ENCODE assay signal across 8 cellular contexts in genomic region chr1:156490401-156491032, GRCh38. TPM values are rescaled to one million over a fixed set of nuclear protein-coding genes. Genes with fewer than 3 reads are reported as not detected.
A peak's percentile ranks its signal among the peaks of the same experiment; 100 is the strongest.
DNase-seq lines count a peak whose midpoint lies in the region; ATAC-seq and TF ChIP-seq lines count a peak whose summit lies in the region.

No MANE protein-coding gene starts in this region.

- peak overlapping the region; percentile 94 for H3K27ac Mint-ChIP-seq in activated naive CD4-positive, alpha-beta T cell treated with anti-CD3 and anti-CD28 coated beads, Interleukin-2, amount 50 U/mL, for 24 hours

- no peaks in the 10 kb centered on the region for H3K27me3 Mint-ChIP-seq in activated naive CD4-positive, alpha-beta T cell treated with anti-CD3 and anti-CD28 coated beads, Interleukin-2, amount 50 U/mL, for 24 hours

- TF ChIP-seq POLR2A in upper lobe of left lung (IDR thresholded peaks at IDR 0.05) = no peak

- peaks cover 59 to 87% of the 10 kb centered on the region in 2 donors for H3K4me1 ChIP-seq in ascending aorta
- peaks cover 72 to 99% of the 10 kb centered on the region in 2 donors for H3K4me1 ChIP-seq in left lung
- H3K4me1 ChIP-seq in upper lobe of left lung = peaks cover 84 to 97% (median 87%) of the 10 kb centered on the region in 4 donors

- TF ChIP-seq CTCF in ascending aorta (IDR thresholded peaks at IDR 0.05) (peak; percentile 23 to 69 (median 41)), left lung (IDR thresholded peaks at IDR 0.05) (no peak), upper lobe of left lung (IDR thresholded peaks at IDR 0.05) (peak in 4 of 6 experiments; percentile 13 to 45 (median 34)), GM13977 (IDR thresholded peaks at IDR 0.05; ENCODE audit: extremely low read depth, insufficient read depth, missing control alignments) (no peak)

- H3K4me3 ChIP-seq in ascending aorta (peak overlapping the region; percentile 53 to 65), left lung (peak overlapping the region in 1 of 2 donors; percentile 17), upper lobe of left lung (peak overlapping the region in 3 of 4 donors; percentile 4 to 24 (median 9))

- peak overlapping the region; percentile 83 to 99 for H3K27ac ChIP-seq in ascending aorta
- H3K27ac ChIP-seq in left lung = peak overlapping the region; percentile 68 to 72
- H3K27ac ChIP-seq in upper lobe of left lung = peak overlapping the region; percentile 59 to 88 (median 80)

- H3K36me3 Mint-ChIP-seq in activated naive CD4-positive, alpha-beta T cell treated with anti-CD3 and anti-CD28 coated beads, Interleukin-2, amount 50 U/mL, for 24 hours = peaks cover 7% of the 10 kb centered on the region

- H3K27me3 ChIP-seq in ascending aorta (no peaks in the 10 kb centered on the region), left lung (no peaks in the 10 kb centered on the region), upper lobe of left lung (no peaks in the 10 kb centered on the region)

- in situ Hi-C loops in GM13977 (cut with MboI; ENCODE audit: low pct_unique_long_range_greater_than_20kb, low sequenced_read_pairs, unreplicated experiment) = no loop called here

- no peak for DNase-seq in activated naive CD4-positive, alpha-beta T cell treated with anti-CD3 and anti-CD28 coated beads, Interleukin-2, amount 50 U/mL, for 16 hours
- DNase-seq in ascending aorta (ENCODE audit: low spot score in 2 of 2) (peak in 1 of 2 donors; percentile 82), left lung (no peak), upper lobe of left lung (no peak), GM13977 (ENCODE audit: low spot score) (no peak), NCI-H345 (lab: John Stamatoyannopoulos, UW) (no peak)

- H3K36me3 ChIP-seq in ascending aorta (peaks cover 3 to 9% of the 10 kb centered on the region in 2 donors), left lung (no peaks in the 10 kb centered on the region), upper lobe of left lung (peaks cover 0 to 9% (median 0%) of the 10 kb centered on the region in 4 donors)

- intact Hi-C loops in ascending aorta (cut with DNase I) (no loop called here), left lung (cut with DNase I) (no loop called here)

- ATAC-seq in left lung = peak; percentile 61
- ATAC-seq in upper lobe of left lung (ENCODE audit: low FRiP score in 2 of 2) = peak; percentile 5 to 45
- ATAC-seq in HG02973 (IDR thresholded peaks at IDR 0.05; ENCODE audit: unreplicated experiment) = no peak

- WGBS in upper lobe of left lung, 2 donors = 8 to 14% methylated on average over 8 to 10 of the region's 10 CpGs

- peaks cover 98% of the 10 kb centered on the region for H3K4me1 Mint-ChIP-seq in activated naive CD4-positive, alpha-beta T cell treated with anti-CD3 and anti-CD28 coated beads, Interleukin-2, amount 50 U/mL, for 24 hours

- H3K9me3 Mint-ChIP-seq in activated naive CD4-positive, alpha-beta T cell treated with anti-CD3 and anti-CD28 coated beads, Interleukin-2, amount 50 U/mL, for 24 hours = no peaks in the 10 kb centered on the region

- peak overlapping the region; percentile 77 for H3K4me3 Mint-ChIP-seq in activated naive CD4-positive, alpha-beta T cell treated with anti-CD3 and anti-CD28 coated beads, Interleukin-2, amount 50 U/mL, for 24 hours

- peak in 1 of 4 donors; percentile 28 for TF ChIP-seq EP300 in upper lobe of left lung (IDR thresholded peaks at IDR 0.05)

- H3K9me3 ChIP-seq in ascending aorta = no peaks in the 10 kb centered on the region
- H3K9me3 ChIP-seq in left lung = no peaks in the 10 kb centered on the region
- H3K9me3 ChIP-seq in upper lobe of left lung = no peaks in the 10 kb centered on the region

RNA-seq across cellular contexts. Expression of gene MEF2D, which starts 10.1 kb away (rescaled TPM):
- total RNA-seq in ascending aorta = 106 TPM
- 10 to 100 TPM; 45.4 to 52.8 TPM for total RNA-seq in left lung
- total RNA-seq in upper lobe of left lung = 100 to 1,000 TPM in 2 of 6 donors, 10 to 100 TPM in 4; 42.7 to 146 (median 58.7) TPM

Comparison
In these comparisons a context has a peak if more than half of its experiments do, and no peak if none do; other contexts are left out.
1. CTCF ChIP-seq: peak in ascending aorta (3 of 3) and upper lobe of left lung (4 of 6); none in left lung (0 of 2) and GM13977 (single experiment).
2. Peak in every context shown above with its lines, with median percentiles within 50 percentile points of each other: H3K27ac ChIP-seq.